Comparison of ENCODE assay signal across 14 cellular contexts in the genomic region with DNA sequence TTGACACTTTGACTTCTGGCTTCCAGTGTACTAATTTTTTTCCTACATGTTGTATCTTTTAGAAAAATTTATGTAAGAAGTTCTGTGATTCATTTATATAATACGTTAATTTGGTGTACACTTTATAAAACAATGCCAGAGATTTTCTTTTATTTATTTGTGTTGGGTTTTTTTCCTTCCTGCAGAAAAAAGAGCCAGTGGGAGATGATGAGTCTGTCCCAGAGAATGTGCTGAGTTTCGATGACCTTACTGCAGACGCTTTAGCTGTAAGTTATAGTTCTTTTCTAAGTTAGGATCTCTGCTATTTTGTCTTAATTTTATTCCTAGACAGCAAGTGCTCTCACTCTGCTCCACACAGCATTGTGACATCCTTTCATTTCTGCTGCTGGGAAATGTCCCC.
"Had no signal": no experiment of that assay in that cellular context is flagged by ENCODE, and none has a peak within 500 bp of the region (broad histone marks: within the 10 kb centered on the region; RNA-seq: fewer than 3 reads in every experiment).

No MANE protein-coding gene starts in this region.

- H3K27me3 ChIP-seq: colonic mucosa, esophagus squamous epithelium, foreskin keratinocyte, neutrophil, testis, upper lobe of left lung had no signal

- H3K27ac ChIP-seq: colonic mucosa, esophagus squamous epithelium, foreskin keratinocyte, neutrophil, testis, upper lobe of left lung had no signal

- H3K9me3 ChIP-seq: colonic mucosa, esophagus squamous epithelium, neutrophil, testis, upper lobe of left lung had no signal

- ATAC-seq: activated CD8-positive, alpha-beta T cell treated with anti-CD3 and anti-CD28 coated beads, Interleukin-2, amount 10 ng/mL, durations not matched to agents 7 days and 5 days; foreskin keratinocyte; stimulated activated naive CD8-positive, alpha-beta T cell treated with anti-CD3 and anti-CD28 coated beads, Interleukin-15, amount 100 ng/mL, for 72 hours had no signal

- DNase-seq: activated CD4-positive, alpha-beta T cell treated with anti-CD3 and anti-CD28 coated beads for 48 hours; activated CD8-positive, alpha-beta T cell treated with anti-CD3 and anti-CD28 coated beads, Interleukin-2, amount 10 ng/mL, durations not matched to agents 7 days and 5 days; colonic mucosa; esophagus squamous epithelium; foreskin keratinocyte; islet precursor cell; naive B cell; stimulated activated CD4-positive, alpha-beta T cell treated with anti-CD3 and anti-CD28 coated beads, Interleukin-1b, Interleukin-23, amount 100 ng/mL, for 48 hours; stimulated activated naive CD8-positive, alpha-beta T cell treated with anti-CD3 and anti-CD28 coated beads, Interleukin-15, amount 100 ng/mL, for 72 hours; T-helper 2 cell; testis; upper lobe of left lung had no signal

- H3K27ac Mint-ChIP-seq: activated CD8-positive, alpha-beta T cell treated with anti-CD3 and anti-CD28 coated beads, Interleukin-2, amount 10 ng/mL, durations not matched to agents 7 days and 5 days; activated T-helper 1 cell treated with anti-CD3 and anti-CD28 coated beads, Interleukin-12 subunit alpha, Interleukin-12 subunit beta, Interleukin-2, Interleukin-4 antibody, amounts not matched to agents 30 ng/mL and 10 ng/mL and 1 ng/mL, durations not matched to agents 14 hours and 24 hours and 36 hours; naive B cell; stimulated activated naive CD8-positive, alpha-beta T cell treated with anti-CD3 and anti-CD28 coated beads, Interleukin-15, amount 100 ng/mL, for 72 hours had no signal

- H3K4me3 Mint-ChIP-seq: activated CD8-positive, alpha-beta T cell treated with anti-CD3 and anti-CD28 coated beads, Interleukin-2, amount 10 ng/mL, durations not matched to agents 7 days and 5 days; activated T-helper 1 cell treated with anti-CD3 and anti-CD28 coated beads, Interleukin-12 subunit alpha, Interleukin-12 subunit beta, Interleukin-2, Interleukin-4 antibody, amounts not matched to agents 30 ng/mL and 10 ng/mL and 1 ng/mL, durations not matched to agents 14 hours and 24 hours and 36 hours; naive B cell; stimulated activated naive CD8-positive, alpha-beta T cell treated with anti-CD3 and anti-CD28 coated beads, Interleukin-15, amount 100 ng/mL, for 72 hours had no signal

- H3K27me3 Mint-ChIP-seq: naive B cell; stimulated activated naive CD8-positive, alpha-beta T cell treated with anti-CD3 and anti-CD28 coated beads, Interleukin-15, amount 100 ng/mL, for 72 hours had no signal

- H3K9me3 Mint-ChIP-seq: activated T-helper 1 cell treated with anti-CD3 and anti-CD28 coated beads, Interleukin-12 subunit alpha, Interleukin-12 subunit beta, Interleukin-2, Interleukin-4 antibody, amounts not matched to agents 30 ng/mL and 10 ng/mL and 1 ng/mL, durations not matched to agents 14 hours and 24 hours and 36 hours; naive B cell; stimulated activated naive CD8-positive, alpha-beta T cell treated with anti-CD3 and anti-CD28 coated beads, Interleukin-15, amount 100 ng/mL, for 72 hours had no signal

- H3K4me3 ChIP-seq: colonic mucosa, esophagus squamous epithelium, testis, upper lobe of left lung had no signal

- H3K4me1 ChIP-seq: colonic mucosa, esophagus squamous epithelium had no signal
